In genomic region chr1:112975336-112975735, GRCh38 we compare ENCODE assay signal across 27 cellular contexts.
"Had no signal": no experiment of that assay in that cellular context is flagged by ENCODE, and none has a peak within 500 bp of the region (broad histone marks: within the 10 kb centered on the region; RNA-seq: fewer than 3 reads in every experiment).

No MANE protein-coding gene starts in this region.

- H3K36me3 Mint-ChIP-seq: natural killer cell had no signal

- H3K27ac Mint-ChIP-seq: endodermal cell; mesothelial cell of epicardium; natural killer cell; progenitor cell of endocrine pancreas; stimulated activated memory B cell treated with anti-CD40 and anti-IgM and Interleukin-4, amounts not matched to agents 10 μg/mL and 1 μg/mL and 100 μg/mL, for 72 hours; stimulated activated naive CD8-positive, alpha-beta T cell treated with anti-CD3 and anti-CD28 coated beads, Interleukin-15, Interleukin-2, amounts not matched to agents 100 ng/mL and 50 ng/mL, for 24 hours had no signal

- H3K4me1 ChIP-seq: pancreas, spleen, tibial artery, upper lobe of left lung, vagina had no signal

- H3K27ac ChIP-seq: coronary artery, pancreas, spleen, tibial artery, upper lobe of left lung, vagina had no signal

- H3K36me3 ChIP-seq: pancreas, tibial artery, upper lobe of left lung, vagina had no signal

- H3K4me3 ChIP-seq: coronary artery, heart left ventricle, pancreas, spleen, tibial artery, upper lobe of left lung, vagina had no signal

- H3K27me3 ChIP-seq: heart left ventricle, pancreas, spleen, tibial artery, upper lobe of left lung, vagina had no signal

- DNase-seq: effector CD4-positive, alpha-beta T cell; endodermal cell; erythroblast; heart left ventricle; hippocampal formation; kidney glomerular epithelial cell; mammary epithelial cell; natural killer cell; pancreas; right cardiac atrium; spleen; stimulated activated CD4-positive, alpha-beta T cell treated with anti-CD3 and anti-CD28 coated beads, Interleukin-15, amount 100 ng/mL, for 24 hours; stimulated activated CD4-positive, alpha-beta T cell treated with anti-CD3 and anti-CD28 coated beads, Interleukin-1b, Interleukin-23, amount 100 ng/mL, for 48 hours; stimulated activated CD4-positive, alpha-beta T cell treated with anti-CD3 and anti-CD28 coated beads, Interleukin-4, amount 100 ng/mL, for 24 hours; tibial artery; upper lobe of left lung had no signal

- ATAC-seq: heart left ventricle; left lobe of liver; natural killer cell; pancreas; right cardiac atrium; stimulated activated memory B cell treated with anti-CD40 and anti-IgM and Interleukin-4, amounts not matched to agents 10 μg/mL and 1 μg/mL and 100 μg/mL, for 72 hours had no signal

- H3K9me3 Mint-ChIP-seq: natural killer cell; neural crest cell; stimulated activated memory B cell treated with anti-CD40 and anti-IgM and Interleukin-4, amounts not matched to agents 10 μg/mL and 1 μg/mL and 100 μg/mL, for 72 hours; stimulated activated naive CD8-positive, alpha-beta T cell treated with anti-CD3 and anti-CD28 coated beads, Interleukin-15, Interleukin-2, amounts not matched to agents 100 ng/mL and 50 ng/mL, for 24 hours had no signal

- H3K27me3 Mint-ChIP-seq: progenitor cell of endocrine pancreas; stimulated activated memory B cell treated with anti-CD40 and anti-IgM and Interleukin-4, amounts not matched to agents 10 μg/mL and 1 μg/mL and 100 μg/mL, for 72 hours; stimulated activated naive CD8-positive, alpha-beta T cell treated with anti-CD3 and anti-CD28 coated beads, Interleukin-15, Interleukin-2, amounts not matched to agents 100 ng/mL and 50 ng/mL, for 24 hours had no signal

- H3K4me1 Mint-ChIP-seq: endodermal cell; mesothelial cell of epicardium; natural killer cell; neural crest cell; stimulated activated memory B cell treated with anti-CD40 and anti-IgM and Interleukin-4, amounts not matched to agents 10 μg/mL and 1 μg/mL and 100 μg/mL, for 72 hours had no signal

- H3K9me3 ChIP-seq: heart left ventricle, pancreas, spleen, tibial artery, upper lobe of left lung, vagina had no signal

- H3K4me3 Mint-ChIP-seq: endodermal cell; mesothelial cell of epicardium; natural killer cell; neural crest cell; stimulated activated memory B cell treated with anti-CD40 and anti-IgM and Interleukin-4, amounts not matched to agents 10 μg/mL and 1 μg/mL and 100 μg/mL, for 72 hours; stimulated activated naive CD8-positive, alpha-beta T cell treated with anti-CD3 and anti-CD28 coated beads, Interleukin-15, Interleukin-2, amounts not matched to agents 100 ng/mL and 50 ng/mL, for 24 hours had no signal

- FAIRE-seq: endothelial cell of umbilical vein, frontal cortex, islet of Langerhans, pancreas had no signal
